In genomic region chr12:49061157-49061650, GRCh38 we compare ENCODE assay signal across 8 cellular contexts. TPM values are rescaled to one million over a fixed set of nuclear protein-coding genes. Genes with fewer than 3 reads are reported as not detected.
DNase-seq lines count a peak whose midpoint lies in the region; ATAC-seq and TF ChIP-seq lines count a peak whose summit lies in the region.

No MANE protein-coding gene starts in this region.

- no peak for DNase-seq in DND-41
- no peak for DNase-seq in NB4 (ENCODE audit: low read depth)
- DNase-seq in endodermal cell = no peak
- no peak for DNase-seq in erythroblast (lab: John Stamatoyannopoulos, UW)
- DNase-seq in NCI-H1694 treated with DMSO at 0.1 percent for 48 hours (lab: John Stamatoyannopoulos, UW) = no peak
- no peak for DNase-seq in activated CD4-positive, CD25-positive, alpha-beta regulatory T cell (lab: John Stamatoyannopoulos, UW)

- H3K4me1 Mint-ChIP-seq in endodermal cell = peaks cover 35% of the 10 kb centered on the region

- peak overlapping the region; percentile 99 for H3K27ac Mint-ChIP-seq in endodermal cell

- H3K27ac ChIP-seq in DND-41 (ENCODE audit: low read length) (peak overlapping the region; percentile 100), endodermal cell (ENCODE audit: low read depth, low read length) (peak overlapping the region; percentile 36), neutrophil (peak overlapping the region; percentile 97)

- peak overlapping the region; percentile 96 for H3K4me3 Mint-ChIP-seq in endodermal cell

- H3K4me1 ChIP-seq in DND-41 (ENCODE audit: insufficient read depth, low read length) (peaks cover 46% of the 10 kb centered on the region), endodermal cell (ENCODE audit: control insufficient read depth, insufficient read depth, low read length) (peaks cover 4% of the 10 kb centered on the region), neutrophil (ENCODE audit: control insufficient read depth in 1 of 2, insufficient read depth in 1 of 2, low read depth in 1 of 2, low read length in 1 of 2) (peaks cover 42 to 46% of the 10 kb centered on the region in 2 experiments)

- H3K4me3 ChIP-seq in DND-41 (ENCODE audit: low read depth in 1 of 2, low read length in 2 of 2) (peak overlapping the region; percentile 84 to 96), NB4 (ENCODE audit: low read depth, low read length) (peak overlapping the region; percentile 81), endodermal cell (ENCODE audit: low read length) (peak overlapping the region; percentile 89), neutrophil (ENCODE audit: low read depth in 1 of 2, low read length in 1 of 2) (peak overlapping the region; percentile 90 to 96)

- H3K79me2 ChIP-seq in DND-41 (ENCODE audit: insufficient read depth, low read length) = peaks cover 55% of the 10 kb centered on the region

- peaks cover 33% of the 10 kb centered on the region for H4K20me1 ChIP-seq in DND-41 (ENCODE audit: insufficient read depth, low read length)

- ATAC-seq in DND-41 (ENCODE audit: insufficient read depth, low read depth) (no peak), HG02973 (IDR thresholded peaks at IDR 0.05; ENCODE audit: unreplicated experiment) (no peak)

- H2AFZ ChIP-seq in DND-41 (ENCODE audit: low read depth, low read length) = peak overlapping the region; percentile 93

- H3K9ac ChIP-seq in DND-41 (ENCODE audit: low read depth, low read length) (peak overlapping the region; percentile 99), endodermal cell (ENCODE audit: extremely low read depth, low read length, poor library complexity, severe bottlenecking) (peak overlapping the region; percentile 92)

- H3K27me3 Mint-ChIP-seq in endodermal cell (ENCODE audit: insufficient read depth) = no peaks in the 10 kb centered on the region

- TF ChIP-seq CTCF in DND-41 (IDR thresholded peaks at IDR 0.05; ENCODE audit: borderline replicate concordance, extremely low read depth, low read length, poor library complexity, severe bottlenecking) (no peak), NB4 (IDR thresholded peaks at IDR 0.05; ENCODE audit: low read depth, low read length) (no peak), endodermal cell (conservative IDR thresholded peaks at IDR 0.05) (no peak), neutrophil (IDR thresholded peaks at IDR 0.05) (no peak)

- H3K36me3 Mint-ChIP-seq in endodermal cell (ENCODE audit: low read depth) = no peaks in the 10 kb centered on the region

- H3K9me3 Mint-ChIP-seq in endodermal cell = no peaks in the 10 kb centered on the region

- H3K4me2 ChIP-seq in DND-41 (ENCODE audit: insufficient read depth, low read length) = peak overlapping the region; percentile 99

- H3K36me3 ChIP-seq in DND-41 (ENCODE audit: insufficient read depth, low read length) (peaks cover 44% of the 10 kb centered on the region), endodermal cell (ENCODE audit: control insufficient read depth, insufficient read depth, low read length) (no peaks in the 10 kb centered on the region), neutrophil (no peaks in the 10 kb centered on the region)

- H3K9me3 ChIP-seq in DND-41 (ENCODE audit: insufficient read depth, low read length, severe bottlenecking) (no peaks in the 10 kb centered on the region), endodermal cell (ENCODE audit: control insufficient read depth, low read length) (no peaks in the 10 kb centered on the region), neutrophil (no peaks in the 10 kb centered on the region)

- H3K27me3 ChIP-seq in DND-41 (ENCODE audit: insufficient read depth, low read length, poor library complexity) (no peaks in the 10 kb centered on the region), endodermal cell (ENCODE audit: control insufficient read depth, insufficient read depth, low read length, poor library complexity, severe bottlenecking) (no peaks in the 10 kb centered on the region), neutrophil (no peaks in the 10 kb centered on the region)

- 7 to 21% methylated on average over 9 to 16 of the region's 16 CpGs for WGBS in endodermal cell (ENCODE audit: insufficient coverage in 1 of 2, insufficient read length in 1 of 2), 2 experiments

- TF ChIP-seq POLR2A in NB4 (IDR thresholded peaks at IDR 0.05; ENCODE audit: extremely low read depth, insufficient read length) = no peak
- no peak for TF ChIP-seq POLR2A in erythroblast (IDR thresholded peaks at IDR 0.05; ENCODE audit: low read length)

RNA-seq across cellular contexts. Expression of gene KMT2D, which starts 0.6 kb away (rescaled TPM):
- 100 to 1,000 TPM; 118 to 123 TPM for total RNA-seq in endodermal cell
- polyA plus RNA-seq in endodermal cell (2013, experiment 1 of 2) = 30.1 TPM
- 36.6 TPM for polyA plus RNA-seq in endodermal cell (2013, experiment 2 of 2)

RNA-seq across cellular contexts. Expression of gene RHEBL1, which starts 8.6 kb away (rescaled TPM):
- total RNA-seq in endodermal cell = 1 to 10 TPM; 2.5 to 3.2 TPM
- polyA plus RNA-seq in endodermal cell (2013, experiment 1 of 2) = 4.1 TPM
- polyA plus RNA-seq in endodermal cell (2013, experiment 2 of 2) = 3.7 TPM

RNA-seq across cellular contexts. Expression of gene DHH, which starts 33.4 kb away (rescaled TPM):
- under 1 TPM; 0.15 to 0.51 TPM for total RNA-seq in endodermal cell
- 0.18 TPM for polyA plus RNA-seq in endodermal cell (2013, experiment 1 of 2)
- polyA plus RNA-seq in endodermal cell (2013, experiment 2 of 2) = 0.21 TPM

RNA-seq across cellular contexts. Expression of gene PRKAG1, which starts 42.6 kb away (rescaled TPM):
- 10 to 100 TPM; 27.6 to 38.1 TPM for total RNA-seq in endodermal cell
- 45.4 TPM for polyA plus RNA-seq in endodermal cell (2013, experiment 1 of 2)
- polyA plus RNA-seq in endodermal cell (2013, experiment 2 of 2) = 36.6 TPM

RNA-seq across cellular contexts. Expression of gene LMBR1L, which starts 49.4 kb away (rescaled TPM):
- total RNA-seq in endodermal cell = 10 to 100 TPM; 89.5 to 98.6 TPM
- polyA plus RNA-seq in endodermal cell (2013, experiment 1 of 2) = 124 TPM
- polyA plus RNA-seq in endodermal cell (2013, experiment 2 of 2) = 83.6 TPM

Comparison
In these comparisons a context has a peak if more than half of its experiments do, and no peak if none do; other contexts are left out.
1. H3K27ac ChIP-seq: peak in every context shown above with its lines; median percentile 100 in DND-41; 97 in neutrophil; 36 in endodermal cell.